Comparison of ENCODE assay signal across 8 cellular contexts in the genomic region with DNA sequence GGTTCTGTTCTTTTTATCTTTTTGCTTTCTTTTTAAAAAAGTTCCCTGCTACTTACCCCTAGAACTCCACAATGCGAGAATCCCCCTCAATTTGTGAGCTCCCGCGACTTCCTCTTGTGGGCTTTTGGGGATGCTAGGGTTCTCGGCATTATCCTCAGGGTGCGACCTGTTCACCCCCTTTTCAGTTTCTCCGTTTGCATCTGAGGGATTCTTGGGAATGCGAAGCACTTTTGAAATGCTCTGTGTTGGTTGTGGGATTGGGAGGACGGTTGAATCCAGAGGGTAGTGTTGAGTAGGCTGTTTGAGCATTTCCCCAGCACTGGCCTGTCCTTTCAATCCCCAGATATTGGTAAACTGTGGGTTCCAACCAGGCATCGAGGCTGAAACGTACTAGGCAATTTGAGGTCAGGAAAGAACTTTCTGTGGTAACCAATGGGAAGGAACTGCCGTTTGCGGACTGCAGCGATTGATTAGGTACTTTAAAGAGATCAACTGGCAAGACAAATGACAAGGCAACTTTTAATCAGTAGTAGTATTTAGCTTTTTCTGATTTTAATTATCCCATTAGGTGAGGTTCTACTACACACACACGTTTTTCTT. TPM values are rescaled to one million over a fixed set of nuclear protein-coding genes. Genes with fewer than 3 reads are reported as not detected.
DNase-seq lines count a peak whose midpoint lies in the region; ATAC-seq and TF ChIP-seq lines count a peak whose summit lies in the region.

No MANE protein-coding gene starts in this region.

- 9 to 14% methylated on average over 13 to 14 of the region's 14 CpGs for WGBS in ectodermal cell, 2 experiments

- H3K4me1 ChIP-seq in SJSA1 (replicated peaks) (peaks cover 12% of the 10 kb centered on the region), ectodermal cell (ENCODE audit: control insufficient read depth, insufficient read depth, low read length) (peaks cover 3% of the 10 kb centered on the region), muscle layer of colon (ENCODE audit: insufficient read depth, low read length) (peaks cover 22% of the 10 kb centered on the region)

- POLR2A ChIA-PET in AG04450 (lab: Yijun Ruan, JAX) (interaction anchor here (0.6 to 1.4 kb wide), 5 partner anchors 18 to 396 kb away, joined by 3 to 6 read pairs (median 4); no protein-coding TSS in a partner anchor), GM10248 (lab: Yijun Ruan, JAX) (interaction anchor here (0.6 kb wide), 1 partner anchor 266 kb away, joined by 4 read pairs; no protein-coding TSS in a partner anchor)

- ATAC-seq in GM18861 (IDR thresholded peaks at IDR 0.05; ENCODE audit: unreplicated experiment) (peak; percentile 1), HG03066 (IDR thresholded peaks at IDR 0.05; ENCODE audit: low read depth, unreplicated experiment) (peak; percentile 4)

- DNase-seq in AG04450 (ENCODE audit: low read depth, low spot score) (no peak), SJSA1 (ENCODE audit: low read depth in 1 of 2, low spot score in 2 of 2) (no peak), GM10248 (ENCODE audit: extremely low spot score) (no peak), cerebellar nuclear complex (lab: John Stamatoyannopoulos, UW) (no peak)

- H3K27me3 ChIP-seq in AG04450 (ENCODE audit: control insufficient read depth, insufficient read depth, low read length) (no peaks in the 10 kb centered on the region), SJSA1 (replicated peaks) (no peaks in the 10 kb centered on the region), ectodermal cell (ENCODE audit: control insufficient read depth, insufficient read depth, low read length, poor library complexity, severe bottlenecking) (no peaks in the 10 kb centered on the region), muscle layer of colon (ENCODE audit: control insufficient read depth in 1 of 2, insufficient read depth in 2 of 2, low read length in 2 of 2) (no peaks in the 10 kb centered on the region)

- H3K36me3 ChIP-seq in SJSA1: peaks cover 23% of the 10 kb centered on the region; the same call in 1 of the 2 replicates
- no peaks in the 10 kb centered on the region for H3K36me3 ChIP-seq in ectodermal cell (ENCODE audit: control insufficient read depth, insufficient read depth, low read length)
- H3K36me3 ChIP-seq in muscle layer of colon (ENCODE audit: insufficient read depth, low read length): no peaks in the 10 kb centered on the region

- peak overlapping the region; percentile 90 for H3K9ac ChIP-seq in muscle layer of colon (ENCODE audit: low read length)

- H3K27ac ChIP-seq in AG04450 (ENCODE audit: low read depth, low read length) (peak overlapping the region; percentile 74), SJSA1 (peak overlapping the region; percentile 79), ectodermal cell (ENCODE audit: insufficient read depth, low read depth, low read length, poor library complexity, severe bottlenecking) (peak overlapping the region; percentile 12), muscle layer of colon (ENCODE audit: low read depth, low read length) (peak overlapping the region; percentile 81)

- CTCF ChIA-PET in AG04450 (lab: Charles Lee): interaction anchor here (0.6 to 0.8 kb wide), 2 partner anchors 395 to 1437 kb away, joined by 3 to 4 read pairs; no protein-coding TSS in a partner anchor
- CTCF ChIA-PET in GM10248 (lab: Yijun Ruan, JAX): interaction anchor here (0.8 to 2.4 kb wide), 3 partner anchors 12 to 17 kb away, joined by 3 to 7 read pairs (median 4); no protein-coding TSS in a partner anchor

- H3K4me3 ChIP-seq in AG04450 (ENCODE audit: low read depth, low read length) (peak overlapping the region; percentile 87), SJSA1 (peak overlapping the region; percentile 62), ectodermal cell (ENCODE audit: insufficient read depth, low read depth, low read length) (peak overlapping the region; percentile 92), muscle layer of colon (ENCODE audit: low read depth in 1 of 2, low read length in 2 of 2) (peak overlapping the region; percentile 77 to 100)

- TF ChIP-seq CTCF in AG04450 (IDR thresholded peaks at IDR 0.05; ENCODE audit: low read depth, low read length) (no peak), GM10248 (IDR thresholded peaks at IDR 0.05; ENCODE audit: control extremely low read depth, extremely low read depth, low read depth, missing control alignments) (no peak)

- H3K9me3 ChIP-seq in AG04450 (ENCODE audit: control insufficient read depth, insufficient read depth, low read length): no peaks in the 10 kb centered on the region
- H3K9me3 ChIP-seq in SJSA1 (replicated peaks): no peaks in the 10 kb centered on the region
- H3K9me3 ChIP-seq in ectodermal cell (ENCODE audit: control insufficient read depth, low read length): no peaks in the 10 kb centered on the region
- no peaks in the 10 kb centered on the region for H3K9me3 ChIP-seq in muscle layer of colon (ENCODE audit: low read length)

RNA-seq across cellular contexts. Expression of gene XRCC4, which starts 0.4 kb away (rescaled TPM):
- polyA plus RNA-seq in AG04450 (2011; rRNA removed): 2.8 and 4.2 TPM in 2 replicates
- 0.60 and 2.6 TPM in 2 replicates for polyA minus RNA-seq in AG04450 (2011; rRNA and poly(A)+ RNA removed)
- total RNA-seq in SJSA1 (2014; rRNA removed; shearing (Covaris generic)): 11.7 and 16.1 TPM in 2 replicates
- polyA plus RNA-seq in ectodermal cell (2013, experiment 1 of 4): 15.3 TPM
- 15.8 TPM for polyA plus RNA-seq in ectodermal cell (2013, experiment 2 of 4)
- polyA plus RNA-seq in ectodermal cell (2013, experiment 3 of 4): 15.0 TPM
- 15.8 TPM for polyA plus RNA-seq in ectodermal cell (2013, experiment 4 of 4)

RNA-seq across cellular contexts. Expression of gene TMEM167A, which starts 0.6 kb away (rescaled TPM):
- polyA plus RNA-seq in AG04450 (2011; rRNA removed): 88.3 and 149 TPM in 2 replicates
- polyA minus RNA-seq in AG04450 (2011; rRNA and poly(A)+ RNA removed): 25.8 and 50.7 TPM in 2 replicates
- total RNA-seq in SJSA1 (2014; rRNA removed; shearing (Covaris generic)): 113 and 144 TPM in 2 replicates
- 113 TPM for polyA plus RNA-seq in ectodermal cell (2013, experiment 1 of 4)
- 130 TPM for polyA plus RNA-seq in ectodermal cell (2013, experiment 2 of 4)
- 88.1 TPM for polyA plus RNA-seq in ectodermal cell (2013, experiment 3 of 4)
- polyA plus RNA-seq in ectodermal cell (2013, experiment 4 of 4): 99.4 TPM

Comparison
In these comparisons a context has a peak if more than half of its experiments do, and no peak if none do; other contexts are left out.
1. H3K27ac ChIP-seq: peak in every context shown above with its lines; median percentile 81 in muscle layer of colon; 79 in SJSA1; 74 in AG04450; 12 in ectodermal cell.